Comparison of ENCODE assay signal across 15 cellular contexts in the genomic region with DNA sequence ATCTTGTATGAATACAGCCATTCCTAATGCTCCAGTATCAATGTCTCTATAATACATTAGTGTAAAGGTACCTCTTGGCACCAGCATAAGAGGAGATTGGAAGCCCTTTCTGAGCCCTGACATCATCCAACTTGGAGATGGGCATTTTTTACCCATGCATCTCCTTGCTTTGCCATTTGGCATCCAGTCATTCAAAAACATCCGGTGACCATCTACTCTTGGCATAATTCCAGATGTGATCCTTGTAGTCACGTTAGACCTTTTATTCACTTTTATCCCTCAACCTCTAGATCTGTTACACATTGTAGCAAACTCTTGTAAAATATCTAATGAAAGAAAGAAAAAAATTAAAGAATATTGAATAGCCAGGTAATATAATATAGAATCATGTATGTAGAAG.
"Had no signal": no experiment of that assay in that cellular context is flagged by ENCODE, and none has a peak within 500 bp of the region (broad histone marks: within the 10 kb centered on the region; RNA-seq: fewer than 3 reads in every experiment).

No MANE protein-coding gene starts in this region.

- H2AFZ ChIP-seq: parathyroid adenoma had no signal

- H3K27ac ChIP-seq: parathyroid adenoma, sigmoid colon, thoracic aorta had no signal

- H3K9me3 ChIP-seq: mucosa of descending colon, sigmoid colon, thoracic aorta had no signal

- H3K27me3 ChIP-seq: sigmoid colon had no signal

- ATAC-seq: mucosa of descending colon; naive thymus-derived CD8-positive, alpha-beta T cell had no signal

- H3K4me3 ChIP-seq: lung, mucosa of descending colon, sigmoid colon, thoracic aorta had no signal

- H3K4me1 ChIP-seq: sigmoid colon had no signal

- DNase-seq: activated CD4-positive, alpha-beta T cell treated with anti-CD3 and anti-CD28 coated beads, Interleukin-2, amount 50 U/mL, for 4 hours; activated CD4-positive, CD25-positive, alpha-beta regulatory T cell treated with anti-CD3 and anti-CD28 coated beads, Interleukin-2, amount 50 U/mL, for 72 hours; activated naive CD4-positive, alpha-beta T cell; activated naive CD8-positive, alpha-beta T cell treated with anti-CD3 and anti-CD28 coated beads, Interleukin-2, amount 10 ng/mL, durations not matched to agents 7 days and 5 days; activated T-cell treated with anti-CD3 and anti-CD28 coated beads for 4 hours; cortex of kidney; effector CD8-positive, alpha-beta T cell; mucosa of descending colon; naive thymus-derived CD8-positive, alpha-beta T cell; sigmoid colon; stimulated activated CD4-positive, alpha-beta T cell treated with anti-CD3 and anti-CD28 coated beads, Interleukin-1b, Interleukin-23, amount 100 ng/mL, for 48 hours; T1000 had no signal

- H3K79me2 ChIP-seq: parathyroid adenoma had no signal

- H3K36me3 ChIP-seq: sigmoid colon, thoracic aorta had no signal

- H3K9ac ChIP-seq: parathyroid adenoma had no signal
